In genomic region chr1:38279148-38279547, GRCh38 we compare ENCODE assay signal across 29 cellular contexts.
"Had no signal": no experiment of that assay in that cellular context is flagged by ENCODE, and none has a peak within 500 bp of the region (broad histone marks: within the 10 kb centered on the region; RNA-seq: fewer than 3 reads in every experiment).

No MANE protein-coding gene starts in this region.

- H3K4me3 ChIP-seq: stomach, suprapubic skin, testis, thoracic aorta, thyroid gland, tibial artery, tibial nerve, transverse colon, upper lobe of left lung, upper lobe of right lung, uterus, vagina had no signal

- FAIRE-seq: urothelium cell line had no signal

- H3K27ac Mint-ChIP-seq: stimulated activated effector memory CD8-positive, alpha-beta T cell treated with anti-CD3 and anti-CD28 coated beads, Interleukin-12 subunit alpha, Interleukin-12 subunit beta, amount 100 ng/mL, for 72 hours; stimulated activated memory B cell treated with anti-CD40 and anti-IgM and Interleukin-4, amounts not matched to agents 10 μg/mL and 1 μg/mL and 100 μg/mL, for 72 hours; stimulated activated naive B cell treated with anti-CD40 and anti-IgM and Interleukin-4, amounts not matched to agents 10 μg/mL and 1 μg/mL and 100 μg/mL, for 72 hours; stimulated activated naive CD8-positive, alpha-beta T cell treated with anti-CD3 and anti-CD28 coated beads, Interleukin-15, amount 100 ng/mL, for 72 hours; stimulated activated naive CD8-positive, alpha-beta T cell treated with anti-CD3 and anti-CD28 coated beads, Interleukin-15, Interleukin-2, amounts not matched to agents 100 ng/mL and 50 ng/mL, for 24 hours; type B pancreatic cell had no signal

- DNase-seq: stimulated activated CD4-positive, alpha-beta T cell treated with anti-CD3 and anti-CD28 coated beads, Interleukin-2, amount 100 ng/mL, for 48 hours; stimulated activated CD4-positive, alpha-beta T cell treated with anti-CD3 and anti-CD28 coated beads, Interleukin-4, amount 100 ng/mL, for 1 hour; stimulated activated CD4-positive, alpha-beta T cell treated with anti-CD3 and anti-CD28 coated beads, Interleukin-4, amount 100 ng/mL, for 24 hours; stimulated activated CD4-positive, alpha-beta T cell treated with anti-CD3 and anti-CD28 coated beads, Interleukin-4, amount 100 ng/mL, for 4 hours; stimulated activated CD8-positive, alpha-beta memory T cell treated with anti-CD3 and anti-CD28 coated beads, Interleukin-4, amount 100 ng/mL, for 48 hours; stimulated activated naive B cell treated with anti-CD40 and anti-IgM and Interleukin-4, amounts not matched to agents 10 μg/mL and 1 μg/mL and 100 μg/mL, for 72 hours; stimulated activated naive CD4-positive, alpha-beta T cell; stimulated activated naive CD4-positive, alpha-beta T cell treated with Interleukin-2 at 50 U/mL for 16 hours; stimulated activated naive CD8-positive, alpha-beta T cell treated with anti-CD3 and anti-CD28 coated beads, Interleukin-15, amount 100 ng/mL, for 72 hours; stimulated activated naive CD8-positive, alpha-beta T cell treated with anti-CD3 and anti-CD28 coated beads, Interleukin-15, Interleukin-2, amounts not matched to agents 100 U/mL and 50 U/mL, for 24 hours; stomach; substantia nigra; testis; thyroid gland; tibial artery; transverse colon; trophoblast cell; upper lobe of left lung; upper lobe of right lung; uterus had no signal

- H3K4me1 Mint-ChIP-seq: stimulated activated effector memory CD8-positive, alpha-beta T cell treated with anti-CD3 and anti-CD28 coated beads, Interleukin-12 subunit alpha, Interleukin-12 subunit beta, amount 100 ng/mL, for 72 hours; stimulated activated memory B cell treated with anti-CD40 and anti-IgM and Interleukin-4, amounts not matched to agents 10 μg/mL and 1 μg/mL and 100 μg/mL, for 72 hours; stimulated activated naive B cell treated with anti-CD40 and anti-IgM and Interleukin-4, amounts not matched to agents 10 μg/mL and 1 μg/mL and 100 μg/mL, for 72 hours; stimulated activated naive CD8-positive, alpha-beta T cell treated with anti-CD3 and anti-CD28 coated beads, Interleukin-15, amount 100 ng/mL, for 72 hours had no signal

- ATAC-seq: stimulated activated effector memory CD8-positive, alpha-beta T cell treated with anti-CD3 and anti-CD28 coated beads, Interleukin-12 subunit alpha, Interleukin-12 subunit beta, amount 100 ng/mL, for 72 hours; stimulated activated memory B cell treated with anti-CD40 and anti-IgM and Interleukin-4, amounts not matched to agents 10 μg/mL and 1 μg/mL and 100 μg/mL, for 72 hours; stimulated activated naive B cell treated with anti-CD40 and anti-IgM and Interleukin-4, amounts not matched to agents 10 μg/mL and 1 μg/mL and 100 μg/mL, for 72 hours; stimulated activated naive CD8-positive, alpha-beta T cell treated with anti-CD3 and anti-CD28 coated beads, Interleukin-15, amount 100 ng/mL, for 72 hours; stimulated activated naive CD8-positive, alpha-beta T cell treated with anti-CD3 and anti-CD28 coated beads, Interleukin-15, Interleukin-2, amounts not matched to agents 100 U/mL and 50 U/mL, for 24 hours; upper lobe of right lung had no signal

- H3K4me3 Mint-ChIP-seq: stimulated activated effector memory CD8-positive, alpha-beta T cell treated with anti-CD3 and anti-CD28 coated beads, Interleukin-12 subunit alpha, Interleukin-12 subunit beta, amount 100 ng/mL, for 72 hours; stimulated activated memory B cell treated with anti-CD40 and anti-IgM and Interleukin-4, amounts not matched to agents 10 μg/mL and 1 μg/mL and 100 μg/mL, for 72 hours; stimulated activated naive B cell treated with anti-CD40 and anti-IgM and Interleukin-4, amounts not matched to agents 10 μg/mL and 1 μg/mL and 100 μg/mL, for 72 hours; stimulated activated naive CD8-positive, alpha-beta T cell treated with anti-CD3 and anti-CD28 coated beads, Interleukin-15, amount 100 ng/mL, for 72 hours; stimulated activated naive CD8-positive, alpha-beta T cell treated with anti-CD3 and anti-CD28 coated beads, Interleukin-15, Interleukin-2, amounts not matched to agents 100 ng/mL and 50 ng/mL, for 24 hours; type B pancreatic cell had no signal

- H3K27me3 ChIP-seq: testis, thyroid gland, tibial nerve, upper lobe of left lung, upper lobe of right lung, uterus, vagina had no signal

- H3K4me1 ChIP-seq: stomach, suprapubic skin, testis, thyroid gland, tibial artery, transverse colon, upper lobe of left lung, upper lobe of right lung, uterus, vagina had no signal

- H3K27ac ChIP-seq: stomach, suprapubic skin, testis, thoracic aorta, thyroid gland, tibial artery, tibial nerve, transverse colon, upper lobe of left lung, upper lobe of right lung, uterus, vagina had no signal

- H3K36me3 Mint-ChIP-seq: stimulated activated effector memory CD8-positive, alpha-beta T cell treated with anti-CD3 and anti-CD28 coated beads, Interleukin-12 subunit alpha, Interleukin-12 subunit beta, amount 100 ng/mL, for 72 hours; type B pancreatic cell had no signal

- H3K36me3 ChIP-seq: stomach, suprapubic skin, thoracic aorta, thyroid gland, tibial artery, tibial nerve, transverse colon, upper lobe of left lung, upper lobe of right lung, uterus, vagina had no signal

- H3K9me3 ChIP-seq: testis, thyroid gland, upper lobe of right lung, vagina had no signal
